ENCODE assay signal across 18 cellular contexts in the genomic region with DNA sequence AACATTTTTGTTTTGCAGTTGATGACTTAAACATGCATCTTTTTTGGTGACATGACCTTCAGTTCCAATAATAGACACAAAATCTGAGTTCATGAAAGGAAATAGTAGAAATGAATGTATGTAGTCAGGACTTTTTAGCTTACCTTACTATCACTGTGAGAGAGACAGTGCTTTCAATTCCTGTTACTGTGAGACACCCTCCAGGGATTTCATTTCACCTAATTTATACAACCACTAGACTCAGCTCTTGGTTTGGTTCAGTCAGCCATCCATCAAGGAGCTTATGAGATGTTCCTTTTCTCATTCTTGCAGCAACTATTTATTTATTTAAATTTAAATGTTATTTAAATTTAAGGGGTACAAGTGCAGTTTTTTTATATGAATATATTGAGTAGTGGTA.
A peak's percentile ranks its signal among the peaks of the same experiment; 100 is the strongest.
DNase-seq lines count a peak whose midpoint lies in the region; ATAC-seq, FAIRE-seq and TF ChIP-seq lines count a peak whose summit lies in the region.
"Had no signal": no experiment of that assay in that cellular context is flagged by ENCODE, and none has a peak within 500 bp of the region (broad histone marks: within the 10 kb centered on the region; RNA-seq: fewer than 3 reads in every experiment).

No MANE protein-coding gene starts in this region.

- no peaks in the 10 kb centered on the region for H3K36me3 ChIP-seq in pancreas

- H3K4me3 ChIP-seq in pancreas = no peak overlapping the region
- H3K4me3 ChIP-seq: BLaER1 treated with 17β-estradiol and CSF1 and Interleukin-3, amounts not matched to agents 10 nM and 100 nM; skin epidermis had no signal

- intact Hi-C loops in activated B cell treated with CpG ODN at 0.5 μM for 24 hours (cut with micrococcal nuclease) = loop anchor here (1.0 kb wide), 1 partner anchor 101 kb away; the partner anchor contains the start of gene ZNF18
- intact Hi-C loops in pancreas (cut with DNase I) = no loop called here
- intact Hi-C loops in natural killer cell (cut with micrococcal nuclease) = no loop called here

- H3K27ac Mint-ChIP-seq in activated B cell treated with CpG ODN at 0.5 μM for 24 hours (no peak overlapping the region), natural killer cell (no peak overlapping the region)
- no peak overlapping the region for H3K27ac Mint-ChIP-seq in activated CD8-positive, alpha-beta T cell treated with anti-CD3 and anti-CD28 coated beads, Interleukin-2, amount 10 ng/mL, durations not matched to agents 7 days and 5 days
- H3K27ac Mint-ChIP-seq: IgD-negative memory B cell; natural killer cell treated with Interleukin-12 subunit alpha and Interleukin-12 subunit beta and Interleukin-15 and Interleukin-18, amount 100 ng/mL, for 72 hours had no signal

- H3K27ac ChIP-seq in pancreas = no peak overlapping the region
- H3K27ac ChIP-seq: BLaER1 treated with 17β-estradiol and CSF1 and Interleukin-3, amounts not matched to agents 10 nM and 100 nM; skin epidermis had no signal

- FAIRE-seq in pancreas (lab: Jason Lieb, UNC) = no peak

- H3K9me3 ChIP-seq in pancreas = no peaks in the 10 kb centered on the region

- no peak for DNase-seq in activated B cell treated with CpG ODN at 0.5 μM for 24 hours
- DNase-seq in pancreas = no peak
- DNase-seq in occipital lobe (lab: John Stamatoyannopoulos, UW) = no peak
- DNase-seq in activated CD8-positive, alpha-beta T cell treated with anti-CD3 and anti-CD28 coated beads, Interleukin-2, amount 10 ng/mL, durations not matched to agents 7 days and 5 days = no peak
- DNase-seq in natural killer cell = no peak
- DNase-seq: dermis blood vessel endothelial cell, foreskin fibroblast, kidney glomerular epithelial cell, NCI-H2081, PC-3, T-helper 2 cell had no signal

- H3K4me1 ChIP-seq in pancreas = peaks cover 0 to 3% (median 2%) of the 10 kb centered on the region in 3 donors

- H3K27me3 Mint-ChIP-seq in activated B cell treated with CpG ODN at 0.5 μM for 24 hours = no peaks in the 10 kb centered on the region
- H3K27me3 Mint-ChIP-seq in activated CD8-positive, alpha-beta T cell treated with anti-CD3 and anti-CD28 coated beads, Interleukin-2, amount 10 ng/mL, durations not matched to agents 7 days and 5 days (ENCODE audit: low read depth) = no peaks in the 10 kb centered on the region
- no peaks in the 10 kb centered on the region for H3K27me3 Mint-ChIP-seq in natural killer cell (ENCODE audit: low read depth in 2 of 2)
- H3K27me3 Mint-ChIP-seq: IgD-negative memory B cell; natural killer cell treated with Interleukin-12 subunit alpha and Interleukin-12 subunit beta and Interleukin-15 and Interleukin-18, amount 100 ng/mL, for 72 hours had no signal

- H3K36me3 Mint-ChIP-seq in activated B cell treated with CpG ODN at 0.5 μM for 24 hours (ENCODE audit: low read depth) (peaks cover 47% of the 10 kb centered on the region), natural killer cell (peaks cover 12% of the 10 kb centered on the region)
- H3K36me3 Mint-ChIP-seq in activated CD8-positive, alpha-beta T cell treated with anti-CD3 and anti-CD28 coated beads, Interleukin-2, amount 10 ng/mL, durations not matched to agents 7 days and 5 days (ENCODE audit: low read depth) = peaks cover 38% of the 10 kb centered on the region

- peak; percentile 95 for ATAC-seq in GM18519 (IDR thresholded peaks at IDR 0.05; ENCODE audit: low FRiP score, unreplicated experiment)
- ATAC-seq in GM21390 (IDR thresholded peaks at IDR 0.05; ENCODE audit: unreplicated experiment) = peak; percentile 94
- peak; percentile 78 for ATAC-seq in HG03039 (IDR thresholded peaks at IDR 0.05; ENCODE audit: unreplicated experiment)
- peak; percentile 100 for ATAC-seq in activated B cell treated with CpG ODN at 0.5 μM for 24 hours (ENCODE audit: low read depth)
- ATAC-seq in pancreas = no peak
- ATAC-seq in activated CD8-positive, alpha-beta T cell treated with anti-CD3 and anti-CD28 coated beads, Interleukin-2, amount 10 ng/mL, durations not matched to agents 7 days and 5 days = no peak
- no peak for ATAC-seq in natural killer cell
- ATAC-seq: natural killer cell treated with Interleukin-12 subunit alpha and Interleukin-12 subunit beta and Interleukin-15 and Interleukin-18, amount 100 ng/mL, for 72 hours; PC-3 had no signal

- H3K4me1 Mint-ChIP-seq in activated B cell treated with CpG ODN at 0.5 μM for 24 hours (peaks cover 15% of the 10 kb centered on the region), natural killer cell (peaks cover 10 to 16% of the 10 kb centered on the region in 2 donors)
- no peaks in the 10 kb centered on the region for H3K4me1 Mint-ChIP-seq in activated CD8-positive, alpha-beta T cell treated with anti-CD3 and anti-CD28 coated beads, Interleukin-2, amount 10 ng/mL, durations not matched to agents 7 days and 5 days (ENCODE audit: low read depth)

- no peak overlapping the region for H3K4me3 Mint-ChIP-seq in activated B cell treated with CpG ODN at 0.5 μM for 24 hours
- H3K4me3 Mint-ChIP-seq in activated CD8-positive, alpha-beta T cell treated with anti-CD3 and anti-CD28 coated beads, Interleukin-2, amount 10 ng/mL, durations not matched to agents 7 days and 5 days = no peak overlapping the region
- no peak overlapping the region for H3K4me3 Mint-ChIP-seq in natural killer cell
- H3K4me3 Mint-ChIP-seq: IgD-negative memory B cell; natural killer cell treated with Interleukin-12 subunit alpha and Interleukin-12 subunit beta and Interleukin-15 and Interleukin-18, amount 100 ng/mL, for 72 hours had no signal

- no peak for TF ChIP-seq CTCF in activated B cell treated with CpG ODN at 0.5 μM for 24 hours (IDR thresholded peaks at IDR 0.05)
- TF ChIP-seq CTCF in pancreas (IDR thresholded peaks at IDR 0.05) = no peak
- no peak for TF ChIP-seq CTCF in natural killer cell (IDR thresholded peaks at IDR 0.05)

- CTCF ChIA-PET in activated B cell treated with CpG ODN at 0.5 μM for 24 hours (lab: Charles Lee) = no interaction called here
- CTCF ChIA-PET in activated CD8-positive, alpha-beta T cell treated with anti-CD3 and anti-CD28 coated beads, Interleukin-2, amount 10 ng/mL, durations not matched to agents 7 days and 5 days (lab: Charles Lee) = interaction anchor here (1.6 kb wide), 1 partner anchor 10 kb away, joined by 5 read pairs; no protein-coding TSS in a partner anchor

- POLR2A ChIA-PET in activated B cell treated with CpG ODN at 0.5 μM for 24 hours (lab: Charles Lee) = interaction anchor here (0.7 to 1.6 kb wide), 4 partner anchors 14 to 102 kb away, joined by 3 to 19 read pairs (median 5); partner anchors contain the start of gene ZNF18
- POLR2A ChIA-PET in activated CD8-positive, alpha-beta T cell treated with anti-CD3 and anti-CD28 coated beads, Interleukin-2, amount 10 ng/mL, durations not matched to agents 7 days and 5 days (lab: Charles Lee) = no interaction called here

- H3K9me3 Mint-ChIP-seq in activated B cell treated with CpG ODN at 0.5 μM for 24 hours (no peaks in the 10 kb centered on the region), natural killer cell (no peaks in the 10 kb centered on the region)
- H3K9me3 Mint-ChIP-seq in activated CD8-positive, alpha-beta T cell treated with anti-CD3 and anti-CD28 coated beads, Interleukin-2, amount 10 ng/mL, durations not matched to agents 7 days and 5 days (ENCODE audit: insufficient read depth) = no peaks in the 10 kb centered on the region
- H3K9me3 Mint-ChIP-seq: IgD-negative memory B cell; natural killer cell treated with Interleukin-12 subunit alpha and Interleukin-12 subunit beta and Interleukin-15 and Interleukin-18, amount 100 ng/mL, for 72 hours had no signal

- H3K27me3 ChIP-seq in pancreas = no peaks in the 10 kb centered on the region
- H3K27me3 ChIP-seq: BLaER1 treated with 17β-estradiol and CSF1 and Interleukin-3, amounts not matched to agents 10 nM and 100 nM had no signal

Comparison
In these comparisons a context has a peak if more than half of its experiments do, and no peak if none do; other contexts are left out.
1. ATAC-seq: peak in GM18519 (single experiment), GM21390 (single experiment), HG03039 (single experiment) and activated B cell treated with CpG ODN at 0.5 μM for 24 hours (single experiment); none in pancreas (0 of 4), activated CD8-positive, alpha-beta T cell treated with anti-CD3 and anti-CD28 coated beads, Interleukin-2, amount 10 ng/mL, durations not matched to agents 7 days and 5 days (single experiment) and natural killer cell (0 of 3).